ENCODE assay signal across 12 cellular contexts in the genomic region with DNA sequence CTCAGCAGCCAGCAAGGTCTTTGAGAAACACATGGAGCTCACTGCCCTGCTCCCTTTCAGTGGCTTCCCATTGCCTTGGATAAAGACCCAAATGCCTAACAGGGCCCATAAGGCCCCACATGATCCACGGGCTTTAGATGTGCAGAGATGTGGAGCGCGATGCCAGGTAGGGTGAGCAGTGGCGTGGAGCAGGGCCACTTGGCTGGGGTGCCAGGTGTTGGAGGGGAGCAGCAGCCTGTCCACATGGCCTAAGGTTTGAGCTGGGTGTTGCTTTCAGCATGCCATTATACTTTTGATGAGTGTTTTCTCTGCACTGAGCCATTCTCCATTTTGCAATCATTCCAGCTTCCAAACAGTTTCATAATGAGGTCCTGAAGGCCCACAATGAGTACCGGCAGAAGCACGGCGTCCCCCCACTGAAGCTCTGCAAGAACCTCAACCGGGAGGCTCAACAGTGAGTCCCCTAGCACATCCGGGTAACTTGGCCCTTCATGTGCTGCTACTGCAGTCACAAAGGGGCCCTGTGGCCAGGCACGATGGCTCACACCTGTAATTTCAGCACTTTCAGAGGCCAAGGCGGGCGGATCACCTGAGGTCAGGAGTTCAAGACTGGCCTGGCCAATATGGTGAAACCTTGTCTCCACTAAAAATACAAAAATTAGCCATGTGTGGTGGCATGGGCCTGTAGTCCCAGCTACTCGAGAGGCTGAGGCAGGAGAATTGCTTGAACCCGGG. TPM values are rescaled to one million over a fixed set of nuclear protein-coding genes. Genes with fewer than 3 reads are reported as not detected.
A peak's percentile ranks its signal among the peaks of the same experiment; 100 is the strongest.
DNase-seq lines count a peak whose midpoint lies in the region; ATAC-seq and TF ChIP-seq lines count a peak whose summit lies in the region.
"Had no signal": no experiment of that assay in that cellular context is flagged by ENCODE, and none has a peak within 500 bp of the region (broad histone marks: within the 10 kb centered on the region; RNA-seq: fewer than 3 reads in every experiment).

No MANE protein-coding gene starts in this region.

- no peak overlapping the region for H3K4ac ChIP-seq in mesenchymal stem cell (ENCODE audit: low read depth in 1 of 2, low read length in 2 of 2)

- H3K36me3 Mint-ChIP-seq in activated T-helper 17 cell treated with anti-CD3 and anti-CD28 coated beads, Interleukin-2, amount 50 U/mL, for 72 hours (ENCODE audit: low read depth): peaks cover 21% of the 10 kb centered on the region
- peaks cover 18% of the 10 kb centered on the region for H3K36me3 Mint-ChIP-seq in osteocyte (ENCODE audit: unreplicated experiment)

- TF ChIP-seq CTCF in suprapubic skin (IDR thresholded peaks at IDR 0.05) (no peak), osteocyte (IDR thresholded peaks at IDR 0.05) (no peak)

- no peak for TF ChIP-seq POLR2A in suprapubic skin (IDR thresholded peaks at IDR 0.05)

- H3K14ac ChIP-seq in mesenchymal stem cell (ENCODE audit: low read length in 2 of 2): no peak overlapping the region

- ATAC-seq in activated T-helper 17 cell treated with anti-CD3 and anti-CD28 coated beads, Interleukin-2, amount 50 U/mL, for 72 hours (replicated peaks): no peak

- no peak overlapping the region for H3K4me2 ChIP-seq in mesenchymal stem cell (ENCODE audit: low read length, poor library complexity, severe bottlenecking)

- H2AFZ ChIP-seq in mesenchymal stem cell (ENCODE audit: low read depth, low read length): no peak overlapping the region

- H3K23ac ChIP-seq in mesenchymal stem cell (ENCODE audit: low read length in 2 of 2): no peak overlapping the region

- H3K18ac ChIP-seq in mesenchymal stem cell (ENCODE audit: low read depth in 1 of 2, low read length in 2 of 2): no peak overlapping the region

- peaks cover 3% of the 10 kb centered on the region for H3K9me3 Mint-ChIP-seq in activated T-helper 17 cell treated with anti-CD3 and anti-CD28 coated beads, Interleukin-2, amount 50 U/mL, for 72 hours
- H3K9me3 Mint-ChIP-seq in osteocyte (ENCODE audit: unreplicated experiment): peaks cover 12% of the 10 kb centered on the region

- H3K79me1 ChIP-seq in mesenchymal stem cell (replicated peaks; ENCODE audit: low read length, poor library complexity, severe bottlenecking): peaks cover 17% of the 10 kb centered on the region

- no peak overlapping the region for H2BK12ac ChIP-seq in mesenchymal stem cell (ENCODE audit: low read length in 2 of 2)

- H3K36me3 ChIP-seq in mesenchymal stem cell (ENCODE audit: control insufficient read depth in 1 of 2, insufficient read depth in 2 of 2, low read depth in 1 of 2, low read length in 2 of 2) (peaks cover 20 to 45% of the 10 kb centered on the region in 2 experiments), suprapubic skin (no peaks in the 10 kb centered on the region)

- peak overlapping the region; percentile 83 for H2BK15ac ChIP-seq in mesenchymal stem cell (ENCODE audit: low read depth, poor library complexity, severe bottlenecking)

- WGBS in mesenchymal stem cell: 95% methylated on average over 14 of the region's 14 CpGs
- WGBS in suprapubic skin: 92% methylated on average over 14 of the region's 14 CpGs

- peak; percentile 58 for DNase-seq in activated CD8-positive, alpha-beta memory T cell treated with anti-CD3 and anti-CD28 coated beads, Interleukin-2, amount 50 U/mL, for 48 hours
- no peak for DNase-seq in activated CD8-positive, alpha-beta memory T cell treated with anti-CD3 and anti-CD28 coated beads, Interleukin-2, amount 50 U/mL, for 4 hours
- DNase-seq in mesenchymal stem cell: no peak
- no peak for DNase-seq in suprapubic skin (ENCODE audit: low spot score in 2 of 2)
- DNase-seq in germinal center (ENCODE audit: low spot score): no peak
- no peak for DNase-seq in osteocyte (ENCODE audit: extremely low spot score, unreplicated experiment)
- DNase-seq in medulla oblongata (ENCODE audit: extremely low spot score): no peak
- DNase-seq: DMS153, small intestine had no signal

- no peak overlapping the region for H3K4me3 ChIP-seq in mesenchymal stem cell (ENCODE audit: insufficient read depth in 1 of 2, low read depth in 1 of 2, low read length in 2 of 2)
- no peak overlapping the region for H3K4me3 ChIP-seq in suprapubic skin
- H3K4me3 ChIP-seq: heart left ventricle, SK-N-MC had no signal

- peaks cover 36% of the 10 kb centered on the region for H3K4me1 ChIP-seq in mesenchymal stem cell (ENCODE audit: control insufficient read depth, insufficient read depth, low read depth, low read length)
- peaks cover 43% of the 10 kb centered on the region for H3K4me1 ChIP-seq in suprapubic skin

- no peak overlapping the region for H3K27ac ChIP-seq in mesenchymal stem cell (ENCODE audit: low read length, poor library complexity, severe bottlenecking)
- H3K27ac ChIP-seq in suprapubic skin: peak overlapping the region; percentile 35
- H3K27ac ChIP-seq: SK-N-MC had no signal

- peak overlapping the region; percentile 12 for H3K27ac Mint-ChIP-seq in activated T-helper 17 cell treated with anti-CD3 and anti-CD28 coated beads, Interleukin-2, amount 50 U/mL, for 72 hours
- H3K27ac Mint-ChIP-seq in osteocyte (ENCODE audit: unreplicated experiment): no peak overlapping the region

- H3K27me3 ChIP-seq in mesenchymal stem cell (ENCODE audit: control insufficient read depth in 1 of 2, insufficient read depth in 1 of 2, low read length in 2 of 2): no peaks in the 10 kb centered on the region
- H3K27me3 ChIP-seq in suprapubic skin: no peaks in the 10 kb centered on the region
- H3K27me3 ChIP-seq: heart left ventricle had no signal

- peaks cover 65% of the 10 kb centered on the region for H3K4me1 Mint-ChIP-seq in activated T-helper 17 cell treated with anti-CD3 and anti-CD28 coated beads, Interleukin-2, amount 50 U/mL, for 72 hours
- H3K4me1 Mint-ChIP-seq in osteocyte (ENCODE audit: unreplicated experiment): peaks cover 52% of the 10 kb centered on the region

- H4K8ac ChIP-seq in mesenchymal stem cell (ENCODE audit: low read length): peak overlapping the region; percentile 5

- peak overlapping the region; percentile 12 for H2AK5ac ChIP-seq in mesenchymal stem cell (ENCODE audit: low read length, severe bottlenecking)

- TF ChIP-seq EP300 in suprapubic skin (IDR thresholded peaks at IDR 0.05): no peak

- H4K91ac ChIP-seq in mesenchymal stem cell (ENCODE audit: low read length): no peak overlapping the region

- no peak overlapping the region for H2BK5ac ChIP-seq in mesenchymal stem cell (ENCODE audit: low read depth, low read length, poor library complexity, severe bottlenecking)

- H2BK120ac ChIP-seq in mesenchymal stem cell (ENCODE audit: low read depth, low read length): no peak overlapping the region

- no peaks in the 10 kb centered on the region for H3K27me3 Mint-ChIP-seq in activated T-helper 17 cell treated with anti-CD3 and anti-CD28 coated beads, Interleukin-2, amount 50 U/mL, for 72 hours
- no peaks in the 10 kb centered on the region for H3K27me3 Mint-ChIP-seq in osteocyte (ENCODE audit: unreplicated experiment)

- peaks cover 6% of the 10 kb centered on the region for H3K9me3 ChIP-seq in mesenchymal stem cell (ENCODE audit: control insufficient read depth, low read length)
- H3K9me3 ChIP-seq in suprapubic skin: no peaks in the 10 kb centered on the region

- H3K9ac ChIP-seq in mesenchymal stem cell (ENCODE audit: low read length): no peak overlapping the region

- H3K4me3 Mint-ChIP-seq in activated T-helper 17 cell treated with anti-CD3 and anti-CD28 coated beads, Interleukin-2, amount 50 U/mL, for 72 hours: peak overlapping the region; percentile 30
- no peak overlapping the region for H3K4me3 Mint-ChIP-seq in osteocyte (ENCODE audit: unreplicated experiment)

RNA-seq across cellular contexts. Expression of gene GLIPR2, which starts 11.1 kb away (rescaled TPM):
- total RNA-seq in activated T-helper 17 cell treated with anti-CD3 and anti-CD28 coated beads, Interleukin-2, amount 50 U/mL, for 72 hours: 10 to 100 TPM; 10.2 to 10.7 TPM
- 36.0 TPM for polyA plus RNA-seq in mesenchymal stem cell (2013, experiment 1 of 2)
- 35.7 TPM for polyA plus RNA-seq in mesenchymal stem cell (2013, experiment 2 of 2)
- total RNA-seq in suprapubic skin (1 to 10 TPM; 3.2 to 8.8 (median 5.6) TPM), osteocyte (29.1 and 30.6 TPM in 2 replicates)

RNA-seq across cellular contexts. Expression of gene CCIN, which starts 21.6 kb away (rescaled TPM):
- total RNA-seq in activated T-helper 17 cell treated with anti-CD3 and anti-CD28 coated beads, Interleukin-2, amount 50 U/mL, for 72 hours: not detected
- polyA plus RNA-seq in mesenchymal stem cell (2013, experiment 1 of 2): 0.01 TPM
- 0.04 TPM for polyA plus RNA-seq in mesenchymal stem cell (2013, experiment 2 of 2)
- not detected for total RNA-seq in suprapubic skin
- total RNA-seq in osteocyte: not detected in 2 replicates

RNA-seq across cellular contexts. Expression of gene CLTA, which starts 43.1 kb away (rescaled TPM):
- total RNA-seq in activated T-helper 17 cell treated with anti-CD3 and anti-CD28 coated beads, Interleukin-2, amount 50 U/mL, for 72 hours: 100 to 1,000 TPM in 1 of 2 donors, 10 to 100 TPM in 1; 69.3 to 166 TPM
- 420 TPM for polyA plus RNA-seq in mesenchymal stem cell (2013, experiment 1 of 2)
- 415 TPM for polyA plus RNA-seq in mesenchymal stem cell (2013, experiment 2 of 2)
- total RNA-seq in suprapubic skin (100 to 1,000 TPM; 128 to 148 (median 130) TPM), osteocyte (260 and 281 TPM in 2 replicates)
